In genomic region chr11:67309661-67310061, GRCh38 we compare ENCODE assay signal across 32 cellular contexts. TPM values are rescaled to one million over a fixed set of nuclear protein-coding genes. Genes with fewer than 3 reads are reported as not detected.
DNase-seq lines count a peak whose midpoint lies in the region; ATAC-seq and TF ChIP-seq lines count a peak whose summit lies in the region.
"Had no signal": no experiment of that assay in that cellular context is flagged by ENCODE, and none has a peak within 500 bp of the region (broad histone marks: within the 10 kb centered on the region; RNA-seq: fewer than 3 reads in every experiment).

No MANE protein-coding gene starts in this region.

- H3K9ac ChIP-seq in mammary epithelial cell (ENCODE audit: insufficient read depth, low read length), result no peak overlapping the region

- peaks cover 5% of the 10 kb centered on the region; the same call in 1 of the 2 replicates for H3K36me3 ChIP-seq in PC-9 (ENCODE audit: low read depth)
- H3K36me3 ChIP-seq in esophagus (ENCODE audit: control insufficient read depth in 2 of 2, insufficient read depth in 2 of 2, low read length in 1 of 2), result peaks cover 7 to 39% of the 10 kb centered on the region in 2 donors
- H3K36me3 ChIP-seq in mammary epithelial cell (ENCODE audit: insufficient read depth, low read length), result no peaks in the 10 kb centered on the region
- H3K36me3 ChIP-seq: BE2C, cardiac muscle cell had no signal

- intact Hi-C loops in PC-9 (cut with micrococcal nuclease; ENCODE audit: unreplicated experiment) (loop anchor here (10.0 kb wide), 1 partner anchor 355 kb away; the partner anchor contains the start of gene PC), mammary epithelial cell (cut with micrococcal nuclease) (no loop called here)
- intact Hi-C loops in CD4-positive, alpha-beta T cell (cut with DNase I, micrococcal nuclease), result no loop called here

- no peak overlapping the region for H2AFZ ChIP-seq in PC-9
- H2AFZ ChIP-seq in mammary epithelial cell (ENCODE audit: low read depth, low read length), result no peak overlapping the region
- H2AFZ ChIP-seq: hepatocyte had no signal

- no peaks in the 10 kb centered on the region for H3K27me3 Mint-ChIP-seq in CD4-positive, alpha-beta T cell
- H3K27me3 Mint-ChIP-seq: activated naive CD8-positive, alpha-beta T cell; effector memory CD8-positive, alpha-beta T cell; memory B cell; stimulated activated naive B cell treated with anti-CD40 and anti-IgM and Interleukin-4, amounts not matched to agents 10 μg/mL and 1 μg/mL and 100 μg/mL, for 72 hours had no signal

- no peaks in the 10 kb centered on the region for H3K9me2 ChIP-seq in PC-9 (ENCODE audit: insufficient read depth)

- no peaks in the 10 kb centered on the region for H3K9me3 ChIP-seq in PC-9 (ENCODE audit: insufficient read depth, low read depth)
- no peaks in the 10 kb centered on the region for H3K9me3 ChIP-seq in esophagus (ENCODE audit: control insufficient read depth in 2 of 2, insufficient read depth in 1 of 2, low read depth in 1 of 2, low read length in 1 of 2)
- H3K9me3 ChIP-seq in mammary epithelial cell (replicated peaks; ENCODE audit: insufficient read depth, low read length), result no peaks in the 10 kb centered on the region
- no peaks in the 10 kb centered on the region for H3K9me3 ChIP-seq in CD4-positive, alpha-beta T cell (ENCODE audit: control insufficient read depth, low read length)
- H3K9me3 ChIP-seq: ascending aorta, BE2C, gastrocnemius medialis, prostate gland, sigmoid colon, thoracic aorta had no signal

- H3K4me2 ChIP-seq in PC-9 (no peak overlapping the region), mammary epithelial cell (ENCODE audit: insufficient read depth, low read depth, low read length) (no peak overlapping the region)
- H3K4me2 ChIP-seq: hepatocyte had no signal

- in situ Hi-C loops in mammary epithelial cell (cut with MboI; ENCODE audit: low sequenced_read_pairs in 2 of 2), result loop anchor here (5.0 kb wide), 1 partner anchor 47 kb away; no protein-coding TSS in a partner anchor

- peaks cover 55% of the 10 kb centered on the region for H3K4me1 ChIP-seq in PC-9 (replicated peaks; ENCODE audit: insufficient read depth)
- H3K4me1 ChIP-seq in esophagus (ENCODE audit: control insufficient read depth in 2 of 2, insufficient read depth in 2 of 2, low read length in 1 of 2), result peaks cover 0 to 39% of the 10 kb centered on the region in 2 donors
- peaks cover 48% of the 10 kb centered on the region for H3K4me1 ChIP-seq in mammary epithelial cell (ENCODE audit: insufficient read depth, low read length)

- H3K79me2 ChIP-seq in PC-9 (ENCODE audit: low read depth) (peaks cover 16% of the 10 kb centered on the region), mammary epithelial cell (ENCODE audit: insufficient read depth, low read length) (peaks cover 3% of the 10 kb centered on the region)

- H4K20me1 ChIP-seq in PC-9 (ENCODE audit: insufficient read depth), result no peaks in the 10 kb centered on the region
- H4K20me1 ChIP-seq in mammary epithelial cell (ENCODE audit: insufficient read depth, low read length), result no peaks in the 10 kb centered on the region

- no peaks in the 10 kb centered on the region for H3K9me3 Mint-ChIP-seq in stimulated activated effector memory CD8-positive, alpha-beta T cell treated with anti-CD3 and anti-CD28 coated beads, Interleukin-12 subunit alpha, Interleukin-12 subunit beta, amount 100 ng/mL, for 72 hours
- H3K9me3 Mint-ChIP-seq in CD4-positive, alpha-beta T cell, result no peaks in the 10 kb centered on the region
- H3K9me3 Mint-ChIP-seq: effector memory CD8-positive, alpha-beta T cell; memory B cell; stimulated activated naive B cell treated with anti-CD40 and anti-IgM and Interleukin-4, amounts not matched to agents 10 μg/mL and 1 μg/mL and 100 μg/mL, for 72 hours had no signal

- TF ChIP-seq CTCF in C4-2B (conservative IDR thresholded peaks at IDR 0.05) (no peak), PC-9 (conservative IDR thresholded peaks at IDR 0.05) (no peak), mammary epithelial cell (conservative IDR thresholded peaks at IDR 0.05 in 1 of 2, IDR thresholded peaks at IDR 0.05 in 1 of 2; ENCODE audit: extremely low read depth in 1 of 2, insufficient read depth in 1 of 2, low read depth in 1 of 2, low read length in 2 of 2) (no peak)
- no peak for TF ChIP-seq CTCF in CD4-positive, alpha-beta T cell (IDR thresholded peaks at IDR 0.05)

- no TSS peak for BruUV-seq in PC-9 (replicated peaks; lab: Mats Ljungman, UMichigan)
- no TSS peak for BruUV-seq in mammary epithelial cell (replicated peaks; lab: Mats Ljungman, UMichigan)

- peaks cover 52% of the 10 kb centered on the region for H3F3A ChIP-seq in PC-9 (ENCODE audit: insufficient read depth, low read depth)

- dilution Hi-C loops in mammary epithelial cell (cut with HindIII; ENCODE audit: low sequenced_read_pairs), result loop anchor here (5.0 to 10.0 kb wide), 2 partner anchors 33 to 55 kb away; no protein-coding TSS in a partner anchor

- CTCF ChIA-PET in PC-9 (lab: Charles Lee) (no interaction called here), mammary epithelial cell (lab: Charles Lee; ENCODE audit: low non-redundant PET) (no interaction called here)
- CTCF ChIA-PET in CD4-positive, alpha-beta T cell (lab: Charles Lee), result no interaction called here

- 83% methylated on average over 14 of the region's 14 CpGs for WGBS in esophagus, 2 donors
- 75% methylated on average over 4 of the region's 14 CpGs for WGBS in mammary epithelial cell (ENCODE audit: low coverage, missing lambda C conversion rate)

- POLR2A ChIA-PET in PC-9 (lab: Charles Lee; ENCODE audit: unreplicated experiment), result no interaction called here
- POLR2A ChIA-PET in CD4-positive, alpha-beta T cell (lab: Charles Lee), result no interaction called here

- H3K27me3 ChIP-seq in PC-9 (ENCODE audit: insufficient read depth, low read depth), result no peaks in the 10 kb centered on the region
- H3K27me3 ChIP-seq in esophagus (ENCODE audit: control insufficient read depth in 1 of 2, insufficient read depth in 2 of 2, low read length in 2 of 2), result no peaks in the 10 kb centered on the region
- H3K27me3 ChIP-seq in mammary epithelial cell (ENCODE audit: insufficient read depth, low read length), result no peaks in the 10 kb centered on the region
- H3K27me3 ChIP-seq in CD4-positive, alpha-beta T cell (ENCODE audit: control insufficient read depth, insufficient read depth, low read length), result no peaks in the 10 kb centered on the region
- H3K27me3 ChIP-seq: ascending aorta, BE2C, cardiac muscle cell, gastrocnemius medialis, hepatocyte, sigmoid colon had no signal

- H3K4me3 ChIP-seq in PC-9 (no peak overlapping the region), esophagus (ENCODE audit: low read depth in 1 of 2, low read length in 2 of 2) (no peak overlapping the region), mammary epithelial cell (replicated peaks in 1 of 3; ENCODE audit: insufficient read depth in 1 of 3, low read depth in 2 of 3, low read length in 3 of 3) (no peak overlapping the region)
- H3K4me3 ChIP-seq: ascending aorta, cardiac muscle cell, gastrocnemius medialis, hepatocyte, prostate gland, sigmoid colon, thoracic aorta had no signal

- peaks cover 42% of the 10 kb centered on the region for H3K4me1 Mint-ChIP-seq in stimulated activated effector memory CD8-positive, alpha-beta T cell treated with anti-CD3 and anti-CD28 coated beads, Interleukin-12 subunit alpha, Interleukin-12 subunit beta, amount 100 ng/mL, for 72 hours
- peaks cover 29% of the 10 kb centered on the region for H3K4me1 Mint-ChIP-seq in CD4-positive, alpha-beta T cell (ENCODE audit: low read depth)

- H3K4me3 Mint-ChIP-seq in stimulated activated effector memory CD8-positive, alpha-beta T cell treated with anti-CD3 and anti-CD28 coated beads, Interleukin-12 subunit alpha, Interleukin-12 subunit beta, amount 100 ng/mL, for 72 hours, result no peak overlapping the region
- no peak overlapping the region for H3K4me3 Mint-ChIP-seq in CD4-positive, alpha-beta T cell
- H3K4me3 Mint-ChIP-seq: activated naive CD8-positive, alpha-beta T cell; effector memory CD8-positive, alpha-beta T cell; memory B cell; stimulated activated naive B cell treated with anti-CD40 and anti-IgM and Interleukin-4, amounts not matched to agents 10 μg/mL and 1 μg/mL and 100 μg/mL, for 72 hours had no signal

- H3K27ac Mint-ChIP-seq in stimulated activated effector memory CD8-positive, alpha-beta T cell treated with anti-CD3 and anti-CD28 coated beads, Interleukin-12 subunit alpha, Interleukin-12 subunit beta, amount 100 ng/mL, for 72 hours, result peak overlapping the region; percentile 32
- no peak overlapping the region for H3K27ac Mint-ChIP-seq in CD4-positive, alpha-beta T cell
- H3K27ac Mint-ChIP-seq: activated naive CD8-positive, alpha-beta T cell; effector memory CD8-positive, alpha-beta T cell; memory B cell; stimulated activated naive B cell treated with anti-CD40 and anti-IgM and Interleukin-4, amounts not matched to agents 10 μg/mL and 1 μg/mL and 100 μg/mL, for 72 hours had no signal

- DNase-seq in PC-9, result no peak
- no peak for DNase-seq in stimulated activated effector memory CD8-positive, alpha-beta T cell treated with anti-CD3 and anti-CD28 coated beads, Interleukin-12 subunit alpha, Interleukin-12 subunit beta, amount 100 ng/mL, for 72 hours (ENCODE audit: low spot score in 2 of 2)
- no peak for DNase-seq in mammary epithelial cell
- no peak for DNase-seq in CD4-positive, alpha-beta T cell
- DNase-seq: ACHN; activated CD4-positive, alpha-beta T cell treated with anti-CD3 and anti-CD28 coated beads, Interleukin-2, amount 50 U/mL, for 1 hour; BE2C; COR-L47; cortex of kidney; DMS79 treated with DMSO at 0.1 percent for 48 hours; effector memory CD8-positive, alpha-beta T cell; gastrocnemius medialis; GF-D8; left cardiac atrium; NCI-H1417 treated with DMSO at 0.1 percent for 48 hours; NCI-H2081; NCI-H774; sigmoid colon; stimulated activated CD4-positive, alpha-beta T cell treated with anti-CD3 and anti-CD28 coated beads, Interleukin-4, amount 100 ng/mL, for 4 hours; stimulated activated naive B cell treated with anti-CD40 and anti-IgM and Interleukin-4, amounts not matched to agents 10 μg/mL and 1 μg/mL and 100 μg/mL, for 72 hours; WERI-Rb-1 had no signal

- H3K36me3 Mint-ChIP-seq in stimulated activated effector memory CD8-positive, alpha-beta T cell treated with anti-CD3 and anti-CD28 coated beads, Interleukin-12 subunit alpha, Interleukin-12 subunit beta, amount 100 ng/mL, for 72 hours, result no peaks in the 10 kb centered on the region
- no peaks in the 10 kb centered on the region for H3K36me3 Mint-ChIP-seq in CD4-positive, alpha-beta T cell (ENCODE audit: low read depth)
- H3K36me3 Mint-ChIP-seq: activated naive CD8-positive, alpha-beta T cell; memory B cell had no signal

- ATAC-seq in stimulated activated effector memory CD8-positive, alpha-beta T cell treated with anti-CD3 and anti-CD28 coated beads, Interleukin-12 subunit alpha, Interleukin-12 subunit beta, amount 100 ng/mL, for 72 hours, result no peak
- ATAC-seq in GM18909 (IDR thresholded peaks at IDR 0.05; ENCODE audit: poor library complexity, unreplicated experiment), result no peak
- ATAC-seq in CD4-positive, alpha-beta T cell (ENCODE audit: poor library complexity), result no peak
- ATAC-seq: effector memory CD8-positive, alpha-beta T cell; gastrocnemius medialis; left cardiac atrium; SK-N-SH treated with all-trans-retinoic acid at 6 μM for 48 hours; stimulated activated naive B cell treated with anti-CD40 and anti-IgM and Interleukin-4, amounts not matched to agents 10 μg/mL and 1 μg/mL and 100 μg/mL, for 72 hours had no signal

- H3K27ac ChIP-seq in C4-2B (peak overlapping the region; percentile 94), PC-9 (0 out of 2 replicates have a peak overlapping the region, but pooled peaks have one; percentile 87), esophagus (ENCODE audit: low read depth in 2 of 2, low read length in 1 of 2) (peak overlapping the region; percentile 99), mammary epithelial cell (ENCODE audit: insufficient read depth, low read depth, low read length) (no peak overlapping the region)
- no peak overlapping the region for H3K27ac ChIP-seq in CD4-positive, alpha-beta T cell (ENCODE audit: low read depth, low read length)
- H3K27ac ChIP-seq: ascending aorta, cardiac muscle cell, gastrocnemius medialis, hepatocyte, sigmoid colon, thoracic aorta, WERI-Rb-1 had no signal

RNA-seq across cellular contexts. Expression of gene SSH3, which starts 6.3 kb away (rescaled TPM):
- 97.8 and 124 TPM in 2 replicates for total RNA-seq in PC-9 (2021)
- polyA plus RNA-seq in esophagus, result 10 to 100 TPM; 38.6 to 55.6 TPM
- 10 to 100 TPM; 47.0 to 86.9 TPM for total RNA-seq in mammary epithelial cell
- 34.8 TPM for polyA plus RNA-seq in mammary epithelial cell
- 21.2 TPM for polyA minus RNA-seq in mammary epithelial cell
- 1 to 10 TPM; 8.5 to 8.8 TPM for total RNA-seq in CD4-positive, alpha-beta T cell

RNA-seq across cellular contexts. Expression of gene ANKRD13D, which starts 20.6 kb away (rescaled TPM):
- 79.6 and 93.2 TPM in 2 replicates for total RNA-seq in PC-9 (2021)
- polyA plus RNA-seq in esophagus, result 10 to 100 TPM; 36.8 to 87.3 TPM
- total RNA-seq in mammary epithelial cell, result 10 to 100 TPM; 25.7 to 56.7 TPM
- 29.0 TPM for polyA plus RNA-seq in mammary epithelial cell
- polyA minus RNA-seq in mammary epithelial cell, result 34.7 TPM
- 100 to 1,000 TPM; 160 to 161 TPM for total RNA-seq in CD4-positive, alpha-beta T cell

RNA-seq across cellular contexts. Expression of gene GRK2, which starts 43.4 kb away (rescaled TPM):
- total RNA-seq in PC-9 (2021) (76.7 and 102 TPM in 2 replicates), mammary epithelial cell (10 to 100 TPM; 31.7 to 55.4 TPM)
- polyA plus RNA-seq in esophagus (10 to 100 TPM; 62.4 to 74.2 TPM), mammary epithelial cell (37.8 TPM)
- 81.3 TPM for polyA minus RNA-seq in mammary epithelial cell
- 100 to 1,000 TPM; 309 to 325 TPM for total RNA-seq in CD4-positive, alpha-beta T cell

RNA-seq across cellular contexts. Expression of gene POLD4, which starts 43.7 kb away (rescaled TPM):
- total RNA-seq in PC-9 (2021) (67.1 and 83.7 TPM in 2 replicates), mammary epithelial cell (10 to 100 TPM; 39.2 to 75.2 TPM)
- polyA plus RNA-seq in esophagus (100 to 1,000 TPM; 112 to 114 TPM), mammary epithelial cell (86.3 TPM)
- 5.9 TPM for polyA minus RNA-seq in mammary epithelial cell
- total RNA-seq in CD4-positive, alpha-beta T cell, result 10 to 100 TPM; 31.7 to 39.5 TPM

Comparison
In these comparisons a context has a peak if more than half of its experiments do, and no peak if none do; other contexts are left out.
1. H3K27ac ChIP-seq: peak in C4-2B (single experiment), PC-9 (single experiment) and esophagus (2 of 2); none in mammary epithelial cell (single experiment) and CD4-positive, alpha-beta T cell (single experiment).
2. RNA of gene SSH3, which starts 6.3 kb away (total RNA-seq): 97.8 to 124 TPM in PC-9 and 47.0 to 86.9 TPM in mammary epithelial cell; 8.5 to 8.8 TPM in CD4-positive, alpha-beta T cell; every median in the first group is over 4 times any median in the second.